ENCODE assay signal across 9 cellular contexts in the genomic region with DNA sequence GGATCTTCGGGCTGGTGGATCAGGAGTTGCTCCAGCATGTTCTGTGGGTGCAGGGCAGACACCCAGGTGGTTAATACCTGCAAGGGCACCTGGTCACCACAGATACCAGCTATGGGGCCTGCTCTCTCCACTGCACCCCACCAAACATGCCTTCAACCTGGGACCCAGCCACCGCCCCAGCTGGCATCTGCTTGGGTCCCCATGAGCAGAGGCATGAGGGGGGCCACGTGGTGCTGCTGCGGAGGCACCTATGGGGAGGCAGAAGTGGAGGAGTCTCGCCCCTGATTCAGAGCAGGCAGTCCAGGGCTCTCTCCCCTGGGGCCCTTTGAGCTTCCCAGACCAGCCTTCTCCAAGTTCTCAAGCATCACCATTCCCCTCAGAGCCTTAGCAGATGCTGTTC. TPM values are rescaled to one million over a fixed set of nuclear protein-coding genes. Genes with fewer than 3 reads are reported as not detected.
"Had no signal": no experiment of that assay in that cellular context is flagged by ENCODE, and none has a peak within 500 bp of the region (broad histone marks: within the 10 kb centered on the region; RNA-seq: fewer than 3 reads in every experiment).

No MANE protein-coding gene starts in this region.

- H3K27ac ChIP-seq: HL-60 had no signal

- H2AFZ ChIP-seq: GM23338 had no signal

- DNase-seq: H9, HCEC 1CT, IMR-90 had no signal

- H3K9me3 Mint-ChIP-seq: GM23338, H9 had no signal

- H3K4me3 ChIP-seq: GM23338, K562 had no signal

- FAIRE-seq: H1, H54, K562 had no signal

- ATAC-seq: GM23338, K562 had no signal

- H3K4me2 ChIP-seq: GM23338 had no signal

- H3K4me1 Mint-ChIP-seq: GM23338 had no signal

- H3K27ac Mint-ChIP-seq: GM23338, H9 had no signal

- H3K4me3 Mint-ChIP-seq: GM23338, H9 had no signal

RNA-seq across cellular contexts. Expression of gene AK8, which starts 2.9 kb away (rescaled TPM):
- total RNA-seq: HT1080, K562 had no signal
